ENCODE assay signal across 12 cellular contexts in genomic region chr9:6605202-6605601, GRCh38. TPM values are rescaled to one million over a fixed set of nuclear protein-coding genes. Genes with fewer than 3 reads are reported as not detected.
DNase-seq lines count a peak whose midpoint lies in the region; ATAC-seq, FAIRE-seq and TF ChIP-seq lines count a peak whose summit lies in the region.
"Had no signal": no experiment of that assay in that cellular context is flagged by ENCODE, and none has a peak within 500 bp of the region (broad histone marks: within the 10 kb centered on the region; RNA-seq: fewer than 3 reads in every experiment).

No MANE protein-coding gene starts in this region.

- H3K27me3 ChIP-seq in pancreas = no peaks in the 10 kb centered on the region
- H3K27me3 ChIP-seq: spleen had no signal

- H3K9me3 ChIP-seq in pancreas = no peaks in the 10 kb centered on the region
- H3K9me3 ChIP-seq: spleen had no signal

- no peak overlapping the region for H3K27ac ChIP-seq in pancreas
- H3K27ac ChIP-seq: spleen had no signal

- ATAC-seq in GM18499 (IDR thresholded peaks at IDR 0.05; ENCODE audit: insufficient read depth, unreplicated experiment) (peak; percentile 71), GM19438 (IDR thresholded peaks at IDR 0.05; ENCODE audit: low read depth, unreplicated experiment) (peak; percentile 69), HG02981 (IDR thresholded peaks at IDR 0.05; ENCODE audit: unreplicated experiment) (peak; percentile 84), pancreas (no peak)

- peak overlapping the region; percentile 27 for H3K4me3 Mint-ChIP-seq in activated CD4-positive, alpha-beta memory T cell treated with anti-CD3 and anti-CD28 coated beads for 36 hours
- no peak overlapping the region for H3K4me3 Mint-ChIP-seq in type B pancreatic cell

- POLR2A ChIA-PET in activated CD4-positive, alpha-beta memory T cell treated with anti-CD3 and anti-CD28 coated beads for 36 hours (lab: Charles Lee) = no interaction called here

- peak; percentile 56 for DNase-seq in activated CD4-positive, alpha-beta memory T cell treated with anti-CD3 and anti-CD28 coated beads for 36 hours
- no peak for DNase-seq in medulla oblongata (ENCODE audit: extremely low spot score)
- no peak for DNase-seq in type B pancreatic cell (ENCODE audit: extremely low spot score, unreplicated experiment)
- DNase-seq in activated CD8-positive, alpha-beta memory T cell treated with anti-CD3 and anti-CD28 coated beads, Interleukin-2, amount 50 U/mL, for 4 hours = no peak
- DNase-seq in pancreas = no peak
- DNase-seq: central memory CD4-positive, alpha-beta T cell; DMS79; NCI-H1930; spleen had no signal

- H3K4me1 ChIP-seq in pancreas = no peaks in the 10 kb centered on the region

- peak overlapping the region; percentile 65 for H3K27ac Mint-ChIP-seq in activated CD4-positive, alpha-beta memory T cell treated with anti-CD3 and anti-CD28 coated beads for 36 hours
- H3K27ac Mint-ChIP-seq in type B pancreatic cell = no peak overlapping the region

- H3K36me3 Mint-ChIP-seq in activated CD4-positive, alpha-beta memory T cell treated with anti-CD3 and anti-CD28 coated beads for 36 hours = no peaks in the 10 kb centered on the region
- H3K36me3 Mint-ChIP-seq in type B pancreatic cell = no peaks in the 10 kb centered on the region

- no peaks in the 10 kb centered on the region for H3K36me3 ChIP-seq in pancreas
- H3K36me3 ChIP-seq: spleen had no signal

- no peaks in the 10 kb centered on the region for H3K9me3 Mint-ChIP-seq in activated CD4-positive, alpha-beta memory T cell treated with anti-CD3 and anti-CD28 coated beads for 36 hours
- H3K9me3 Mint-ChIP-seq in type B pancreatic cell = no peaks in the 10 kb centered on the region

- H3K27me3 Mint-ChIP-seq in activated CD4-positive, alpha-beta memory T cell treated with anti-CD3 and anti-CD28 coated beads for 36 hours = no peaks in the 10 kb centered on the region
- H3K27me3 Mint-ChIP-seq in type B pancreatic cell = no peaks in the 10 kb centered on the region

- CTCF ChIA-PET in activated CD4-positive, alpha-beta memory T cell treated with anti-CD3 and anti-CD28 coated beads for 36 hours (lab: Charles Lee) = no interaction called here

- peaks cover 6% of the 10 kb centered on the region for H3K4me1 Mint-ChIP-seq in activated CD4-positive, alpha-beta memory T cell treated with anti-CD3 and anti-CD28 coated beads for 36 hours (ENCODE audit: low read depth)
- no peaks in the 10 kb centered on the region for H3K4me1 Mint-ChIP-seq in type B pancreatic cell (ENCODE audit: unreplicated experiment)

- FAIRE-seq in pancreas (lab: Jason Lieb, UNC) = no peak

- 67 to 75% methylated on average over 5 of the region's 5 CpGs for WGBS in pancreas, 2 donors

- no peak for TF ChIP-seq CTCF in type B pancreatic cell (conservative IDR thresholded peaks at IDR 0.05)
- TF ChIP-seq CTCF in pancreas (IDR thresholded peaks at IDR 0.05) = no peak

- intact Hi-C loops in activated CD4-positive, alpha-beta memory T cell treated with anti-CD3 and anti-CD28 coated beads for 36 hours (cut with micrococcal nuclease) = no loop called here
- intact Hi-C loops in pancreas (cut with DNase I) = no loop called here

- H3K4me3 ChIP-seq in pancreas = no peak overlapping the region

RNA-seq across cellular contexts. Expression of gene GLDC, which starts 40.3 kb away (rescaled TPM):
- total RNA-seq in activated CD4-positive, alpha-beta memory T cell treated with anti-CD3 and anti-CD28 coated beads for 36 hours = 1 to 10 TPM; 7.1 to 9.9 TPM
- 4.9 and 11.8 TPM in 2 replicates for total RNA-seq in type B pancreatic cell (ENCODE audit: low replicate concordance)
- total RNA-seq in pancreas = under 1 TPM in 3 of 6 donors, not detected in 3; 0.15 to 0.60 (median 0.47) TPM
- 1 to 10 TPM in 1 of 2 donors, under 1 TPM in 1; 0.19 to 1.2 TPM for polyA plus RNA-seq in pancreas

Comparison
In these comparisons a context has a peak if more than half of its experiments do, and no peak if none do; other contexts are left out.
1. ATAC-seq: peak in GM18499 (single experiment), GM19438 (single experiment) and HG02981 (single experiment); none in pancreas (0 of 4).